ENCODE assay signal across 8 cellular contexts in genomic region chr22:19855504-19856409, GRCh38. TPM values are rescaled to one million over a fixed set of nuclear protein-coding genes. Genes with fewer than 3 reads are reported as not detected.
DNase-seq lines count a peak whose midpoint lies in the region; ATAC-seq and TF ChIP-seq lines count a peak whose summit lies in the region.

No MANE protein-coding gene starts in this region.

- H3K27me3 ChIP-seq in brain microvascular endothelial cell (replicated peaks): no peaks in the 10 kb centered on the region

- peaks cover 15% of the 10 kb centered on the region for H3K36me3 ChIP-seq in brain microvascular endothelial cell (replicated peaks)

- no peaks in the 10 kb centered on the region for H3K9me3 Mint-ChIP-seq in immature natural killer cell

- H3K4me1 Mint-ChIP-seq in T-helper 17 cell: peaks cover 33% of the 10 kb centered on the region
- H3K4me1 Mint-ChIP-seq in immature natural killer cell: peaks cover 26 to 31% of the 10 kb centered on the region in 2 donors

- peak overlapping the region; percentile 90 for H3K4me3 ChIP-seq in brain microvascular endothelial cell (ENCODE audit: low read depth, low read length)

- no peaks in the 10 kb centered on the region for H3K9me3 ChIP-seq in T-helper 17 cell (ENCODE audit: control insufficient read depth, low read length, poor library complexity, severe bottlenecking)

- in situ Hi-C loops in brain microvascular endothelial cell (cut with HindIII; ENCODE audit: low pct_ligation_motif_present, low sequenced_read_pairs): no loop called here

- H3K4me3 Mint-ChIP-seq in T-helper 17 cell: peak overlapping the region; percentile 95
- H3K4me3 Mint-ChIP-seq in immature natural killer cell: peak overlapping the region; percentile 86 to 92 (median 90)

- DNase-seq in ELR (ENCODE audit: low read depth) (peak; percentile 81), LHCN-M2 (ENCODE audit: low read depth) (peak; percentile 64), T-helper 17 cell (no peak), brain microvascular endothelial cell (no peak), immature natural killer cell (no peak), NCI-H1048 (lab: John Stamatoyannopoulos, UW) (no peak)
- peak; percentile 58 for DNase-seq in stimulated activated CD4-positive, alpha-beta T cell treated with anti-CD3 and anti-CD28 coated beads, Interleukin-12 subunit alpha, Interleukin-12 subunit beta, amount 100 ng/mL, for 4 hours

- H3K36me3 Mint-ChIP-seq in T-helper 17 cell (ENCODE audit: low read depth): no peaks in the 10 kb centered on the region
- no peaks in the 10 kb centered on the region for H3K36me3 Mint-ChIP-seq in immature natural killer cell

- TF ChIP-seq CTCF in brain microvascular endothelial cell (IDR thresholded peaks at IDR 0.05; ENCODE audit: low read depth, low read length, missing control alignments): no peak

- peak overlapping the region; percentile 79 for H3K27ac ChIP-seq in brain microvascular endothelial cell

- H3K27ac Mint-ChIP-seq in T-helper 17 cell (peak overlapping the region; percentile 92), immature natural killer cell (peak overlapping the region; percentile 83 to 93 (median 90))

- no peaks in the 10 kb centered on the region for H3K27me3 Mint-ChIP-seq in T-helper 17 cell
- peaks cover 0 to 3% (median 0%) of the 10 kb centered on the region in 3 donors for H3K27me3 Mint-ChIP-seq in immature natural killer cell (ENCODE audit: low read depth in 3 of 3)

- ATAC-seq in GM21717 (IDR thresholded peaks at IDR 0.05; ENCODE audit: unreplicated experiment) (peak; percentile 14), T-helper 17 cell (peak; percentile 18)

RNA-seq across cellular contexts. Expression of gene GNB1L, which starts 1.1 kb away (rescaled TPM):
- total RNA-seq in LHCN-M2 (2014; rRNA removed): 11.3 and 14.0 TPM in 2 replicates
- 9.0 TPM for polyA plus RNA-seq in LHCN-M2 (2012)
- total RNA-seq in T-helper 17 cell: 1 to 10 TPM; 5.0 to 6.2 TPM
- polyA plus RNA-seq in immature natural killer cell: 10 to 100 TPM; 19.1 to 30.6 (median 20.3) TPM

RNA-seq across cellular contexts. Expression of gene RTL10, which starts 1.1 kb away (rescaled TPM):
- total RNA-seq in LHCN-M2 (2014; rRNA removed) (13.3 and 14.9 TPM in 2 replicates), T-helper 17 cell (10 to 100 TPM; 12.4 to 13.1 TPM)
- 19.1 TPM for polyA plus RNA-seq in LHCN-M2 (2012)
- polyA plus RNA-seq in immature natural killer cell: 1 to 10 TPM; 1.5 to 8.1 (median 4.5) TPM

Comparison
In these comparisons a context has a peak if more than half of its experiments do, and no peak if none do; other contexts are left out.
1. DNase-seq: peak in ELR (single experiment), LHCN-M2 (single experiment) and stimulated activated CD4-positive, alpha-beta T cell treated with anti-CD3 and anti-CD28 coated beads, Interleukin-12 subunit alpha, Interleukin-12 subunit beta, amount 100 ng/mL, for 4 hours (single experiment); none in T-helper 17 cell (0 of 3), brain microvascular endothelial cell (single experiment), immature natural killer cell (0 of 3) and NCI-H1048 (single experiment).